Comparison of ENCODE assay signal across 8 cellular contexts in genomic region chr16:58198022-58198683, GRCh38. TPM values are rescaled to one million over a fixed set of nuclear protein-coding genes. Genes with fewer than 3 reads are reported as not detected.
A peak's percentile ranks its signal among the peaks of the same experiment; 100 is the strongest.
DNase-seq lines count a peak whose midpoint lies in the region; ATAC-seq, FAIRE-seq and TF ChIP-seq lines count a peak whose summit lies in the region.

TSS of gene CSNK2A2 (minus strand) at chr16:58198106. CDS start at chr16:58197736, 370 bp downstream.

- intact Hi-C loops in kidney (cut with DNase I) = no loop called here

- H3K9me3 ChIP-seq in kidney (ENCODE audit: control insufficient read depth in 1 of 2, low read length in 2 of 2) = no peaks in the 10 kb centered on the region

- H3K27ac ChIP-seq in kidney (ENCODE audit: low read depth in 2 of 2, low read length in 2 of 2) = no peak within 1 kb of the TSS

- DNase-seq in SHP77 (lab: John Stamatoyannopoulos, UW) (peak; percentile 21 to 58), SHP77 treated with DMSO at 0.1 percent for 48 hours (lab: John Stamatoyannopoulos, UW) (no peak), NCI-H2171 treated with DMSO at 0.1 percent for 48 hours (lab: John Stamatoyannopoulos, UW) (peak; percentile 58), cerebellar cortex (ENCODE audit: low spot score) (peak; percentile 50), kidney (peak; percentile 91)
- DNase-seq in activated CD4-positive, alpha-beta T cell treated with anti-CD3 and anti-CD28 coated beads for 1 hour = peak; percentile 53
- peak; percentile 38 to 58 for DNase-seq in stimulated activated CD4-positive, alpha-beta T cell treated with anti-CD3 and anti-CD28 coated beads, Interleukin-15, amount 100 ng/mL, for 48 hours (ENCODE audit: low read depth in 2 of 2)

- no peak for FAIRE-seq in kidney (lab: Jason Lieb, UNC)

- peaks cover 0 to 7% of the 10 kb centered on the region in 2 donors for H3K4me1 ChIP-seq in kidney (ENCODE audit: control insufficient read depth in 1 of 2, insufficient read depth in 1 of 2, low read depth in 1 of 2, low read length in 2 of 2)

- peak within 1 kb of the TSS; percentile 70 to 85 for H3K4me3 ChIP-seq in kidney (ENCODE audit: low read length in 2 of 2)

- peaks cover 2 to 5% of the 10 kb centered on the region in 2 donors for H3K36me3 ChIP-seq in kidney (ENCODE audit: control insufficient read depth in 1 of 2, insufficient read depth in 2 of 2, low read length in 2 of 2)

- peak within 1 kb of the TSS; percentile 42 to 74 for H3K9ac ChIP-seq in kidney (ENCODE audit: low read length in 2 of 2)

- peak; percentile 37 for TF ChIP-seq CTCF in kidney (IDR thresholded peaks at IDR 0.05; ENCODE audit: borderline replicate concordance, extremely low read depth, insufficient read depth)

- peak; percentile 75 for ATAC-seq in HG02970 (IDR thresholded peaks at IDR 0.05; ENCODE audit: low FRiP score, unreplicated experiment)

RNA-seq across cellular contexts. Expression of gene CSNK2A2, which starts in this region (rescaled TPM):
- 55.3 TPM for total RNA-seq in kidney
- 26.7 TPM for polyA plus RNA-seq in kidney (ENCODE audit: insufficient read depth, low read depth, low replicate concordance)
